In the genomic region with DNA sequence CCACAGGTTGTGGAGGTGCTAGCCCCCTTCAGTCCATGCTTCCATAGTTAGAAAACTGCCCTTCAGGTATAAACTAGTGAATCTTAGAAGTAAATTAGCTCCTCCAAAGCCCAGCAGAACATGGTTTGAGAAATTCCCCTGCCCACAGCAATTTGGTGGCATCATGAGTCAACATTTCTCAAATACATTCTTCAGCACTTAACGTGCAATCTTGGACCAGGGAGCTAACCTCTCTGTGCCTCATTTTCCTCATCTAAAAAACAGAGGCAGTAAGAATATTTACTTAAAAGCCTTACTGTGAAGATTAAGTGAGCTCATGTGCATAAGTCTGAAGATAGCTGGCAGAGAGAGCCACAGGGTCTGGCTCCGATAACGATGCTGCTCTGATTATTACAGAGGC, we compare ENCODE assay signal across 17 cellular contexts.
"Had no signal": no experiment of that assay in that cellular context is flagged by ENCODE, and none has a peak within 500 bp of the region (broad histone marks: within the 10 kb centered on the region; RNA-seq: fewer than 3 reads in every experiment).

No MANE protein-coding gene starts in this region.

- H3K9me3 Mint-ChIP-seq: activated naive CD4-positive, alpha-beta T cell treated with anti-CD3 and anti-CD28 coated beads, Interleukin-2, amount 50 U/mL, for 72 hours; activated T-cell treated with anti-CD3 and anti-CD28 coated beads, Interleukin-2, amount 50 U/mL, for 24 hours; nephron had no signal

- H3K4me3 ChIP-seq: breast epithelium, lower lobe of right lung, prostate gland, right lobe of liver, transverse colon had no signal

- H3K36me3 ChIP-seq: breast epithelium, lower lobe of right lung, prostate gland, right lobe of liver, transverse colon had no signal

- H3K9me3 ChIP-seq: breast epithelium, lower lobe of right lung, prostate gland, right lobe of liver, transverse colon had no signal

- H3K27ac ChIP-seq: breast epithelium, lower lobe of right lung, prostate gland, right lobe of liver, transverse colon had no signal

- H3K4me3 Mint-ChIP-seq: activated CD8-positive, alpha-beta memory T cell treated with anti-CD3 and anti-CD28 coated beads, Interleukin-2, amount 10 ng/mL, durations not matched to agents 7 days and 5 days; activated T-cell treated with anti-CD3 and anti-CD28 coated beads, Interleukin-2, amount 50 U/mL, for 24 hours; nephron had no signal

- H3K27ac Mint-ChIP-seq: activated CD8-positive, alpha-beta memory T cell treated with anti-CD3 and anti-CD28 coated beads, Interleukin-2, amount 10 ng/mL, durations not matched to agents 7 days and 5 days; activated naive CD4-positive, alpha-beta T cell treated with anti-CD3 and anti-CD28 coated beads, Interleukin-2, amount 50 U/mL, for 72 hours; activated T-cell treated with anti-CD3 and anti-CD28 coated beads, Interleukin-2, amount 50 U/mL, for 24 hours; nephron had no signal

- H3K4me1 ChIP-seq: breast epithelium, lower lobe of right lung, prostate gland, right lobe of liver, transverse colon had no signal

- H3K36me3 Mint-ChIP-seq: activated CD8-positive, alpha-beta memory T cell treated with anti-CD3 and anti-CD28 coated beads, Interleukin-2, amount 10 ng/mL, durations not matched to agents 7 days and 5 days; activated naive CD4-positive, alpha-beta T cell treated with anti-CD3 and anti-CD28 coated beads, Interleukin-2, amount 50 U/mL, for 72 hours had no signal

- DNase-seq: activated CD4-positive, alpha-beta T cell treated with anti-CD3 and anti-CD28 coated beads, Interleukin-2, amount 50 U/mL, for 48 hours; activated CD4-positive, CD25-positive, alpha-beta regulatory T cell treated with anti-CD3 and anti-CD28 coated beads, Interleukin-2, amount 50 U/mL, for 72 hours; activated CD8-positive, alpha-beta memory T cell treated with anti-CD3 and anti-CD28 coated beads, Interleukin-2, amount 10 ng/mL, durations not matched to agents 7 days and 5 days; activated effector memory CD4-positive, alpha-beta T cell treated with Interleukin-2 at 50 U/mL for 16 hours; activated T-cell treated with anti-CD3 and anti-CD28 coated beads, Interleukin-2, amount 50 U/mL, for 24 hours; amygdala; glutamatergic neuron; lower lobe of right lung; occipital lobe; right lobe of liver; stimulated activated naive CD4-positive, alpha-beta T cell; substantia nigra; transverse colon had no signal

- H3K4me1 Mint-ChIP-seq: activated CD8-positive, alpha-beta memory T cell treated with anti-CD3 and anti-CD28 coated beads, Interleukin-2, amount 10 ng/mL, durations not matched to agents 7 days and 5 days; nephron had no signal

- H3K27me3 Mint-ChIP-seq: activated CD8-positive, alpha-beta memory T cell treated with anti-CD3 and anti-CD28 coated beads, Interleukin-2, amount 10 ng/mL, durations not matched to agents 7 days and 5 days; activated T-cell treated with anti-CD3 and anti-CD28 coated beads, Interleukin-2, amount 50 U/mL, for 24 hours had no signal

- ATAC-seq: activated CD8-positive, alpha-beta memory T cell treated with anti-CD3 and anti-CD28 coated beads, Interleukin-2, amount 10 ng/mL, durations not matched to agents 7 days and 5 days; activated naive CD4-positive, alpha-beta T cell treated with anti-CD3 and anti-CD28 coated beads, Interleukin-2, amount 50 U/mL, for 72 hours; lower lobe of right lung; right lobe of liver had no signal

- H3K27me3 ChIP-seq: breast epithelium, right lobe of liver, transverse colon had no signal
